8 cellular contexts compared by ENCODE assay signal in genomic region chr9:130835441-130836298, GRCh38. TPM values are rescaled to one million over a fixed set of nuclear protein-coding genes. Genes with fewer than 3 reads are reported as not detected.
A peak's percentile ranks its signal among the peaks of the same experiment; 100 is the strongest.
DNase-seq lines count a peak whose midpoint lies in the region; ATAC-seq, FAIRE-seq and TF ChIP-seq lines count a peak whose summit lies in the region.

No MANE protein-coding gene starts in this region.

- H3K36me3 ChIP-seq in keratinocyte (ENCODE audit: control insufficient read depth in 2 of 2, extremely low read depth in 1 of 2, insufficient read depth in 2 of 2, low read length in 2 of 2): no peaks in the 10 kb centered on the region

- POLR2A ChIA-PET in MCF 10A (lab: Yijun Ruan, JAX): interaction anchor here (0.7 to 9.7 kb wide), 13 partner anchors 10 to 146 kb away, joined by 3 to 77 read pairs (median 6); no protein-coding TSS in a partner anchor

- peaks cover 49% of the 10 kb centered on the region for H3K79me2 ChIP-seq in keratinocyte (ENCODE audit: control insufficient read depth, insufficient read depth, low read length)

- H3K27me3 Mint-ChIP-seq in MCF 10A (ENCODE audit: insufficient read depth, unreplicated experiment): no peaks in the 10 kb centered on the region

- ATAC-seq in HG03175 (IDR thresholded peaks at IDR 0.05; ENCODE audit: unreplicated experiment): peak; percentile 30
- ATAC-seq in HG03469 (IDR thresholded peaks at IDR 0.05; ENCODE audit: unreplicated experiment): no peak

- H2AFZ ChIP-seq in keratinocyte (ENCODE audit: control insufficient read depth, low read length): peak overlapping the region; percentile 38

- no peak for FAIRE-seq in keratinocyte (lab: Jason Lieb, UNC)

- CTCF ChIA-PET in MCF 10A (lab: Yijun Ruan, JAX): interaction anchor here (0.6 to 1.2 kb wide), 4 partner anchors 31 to 87 kb away, joined by 3 to 6 read pairs (median 3); no protein-coding TSS in a partner anchor

- no peaks in the 10 kb centered on the region for H3K9me3 Mint-ChIP-seq in MCF 10A (ENCODE audit: unreplicated experiment)

- H3K4me2 ChIP-seq in keratinocyte (ENCODE audit: control insufficient read depth, extremely low read depth, insufficient read depth, low read depth, low read length): peak overlapping the region; percentile 79

- H3K4me1 ChIP-seq in keratinocyte (ENCODE audit: control insufficient read depth, extremely low read depth, insufficient read depth, low read length): peaks cover 23% of the 10 kb centered on the region

- peaks cover 47% of the 10 kb centered on the region for H3K4me1 Mint-ChIP-seq in MCF 10A (ENCODE audit: insufficient read depth, unreplicated experiment)

- H3K36me3 Mint-ChIP-seq in MCF 10A (ENCODE audit: insufficient read depth, unreplicated experiment): peaks cover 16% of the 10 kb centered on the region

- H4K20me1 ChIP-seq in keratinocyte (ENCODE audit: control insufficient read depth, extremely low read depth, insufficient read depth, low read length): no peaks in the 10 kb centered on the region

- dilution Hi-C loops in keratinocyte (cut with MboI; ENCODE audit: extremely low pct_ligation_motif_present, low sequenced_read_pairs): no loop called here

- H3K27ac ChIP-seq in keratinocyte (ENCODE audit: control insufficient read depth, insufficient read depth, low read length): peak overlapping the region; percentile 78

- H3K27me3 ChIP-seq in keratinocyte (ENCODE audit: control insufficient read depth, extremely low read depth, insufficient read depth, low read length): no peaks in the 10 kb centered on the region

- H3K9me1 ChIP-seq in keratinocyte (ENCODE audit: control insufficient read depth, extremely low read depth, insufficient read depth, low read length): no peaks in the 10 kb centered on the region

- H3K4me3 Mint-ChIP-seq in MCF 10A (ENCODE audit: unreplicated experiment): peak overlapping the region; percentile 90

- TF ChIP-seq CTCF in MCF 10A (IDR thresholded peaks at IDR 0.05; ENCODE audit: unreplicated experiment): no peak
- no peak for TF ChIP-seq CTCF in keratinocyte (optimal IDR thresholded peaks at IDR 0.05 in 1 of 3, IDR thresholded peaks at IDR 0.05 in 1 of 3, conservative IDR thresholded peaks at IDR 0.05 in 1 of 3; ENCODE audit: extremely low read depth in 1 of 3, insufficient read depth in 2 of 3, low read length in 3 of 3)

- intact Hi-C loops in MCF 10A (cut with micrococcal nuclease): loop anchor here (2.0 kb wide), 3 partner anchors 55 to 123 kb away; no protein-coding TSS in a partner anchor

- H3K4me3 ChIP-seq in keratinocyte (ENCODE audit: control insufficient read depth in 2 of 3, extremely low read depth in 1 of 3, insufficient read depth in 2 of 3, low read depth in 1 of 3, low read length in 3 of 3): peak overlapping the region; percentile 60 to 84 (median 79)

- H3K9me3 ChIP-seq in keratinocyte (ENCODE audit: control insufficient read depth, low read depth, low read length): no peaks in the 10 kb centered on the region

- peak overlapping the region; percentile 99 for H3K27ac Mint-ChIP-seq in MCF 10A (ENCODE audit: low read depth, unreplicated experiment)

- peak overlapping the region; percentile 91 for H3K9ac ChIP-seq in keratinocyte (ENCODE audit: control insufficient read depth, extremely low read depth, insufficient read depth, low read length)

- TSS peak; percentile 39 for BruUV-seq in MCF 10A (replicated peaks; lab: Mats Ljungman, UMichigan)

- peak; percentile 66 for DNase-seq in activated effector memory CD4-positive, alpha-beta T cell treated with anti-CD3 and anti-CD28 coated beads, Interleukin-2, amount 50 U/mL, for 16 hours
- no peak for DNase-seq in activated effector memory CD4-positive, alpha-beta T cell treated with Interleukin-2 at 50 U/mL for 16 hours
- DNase-seq in SK-N-DZ (ENCODE audit: low spot score): peak; percentile 56
- peak; percentile 31 for DNase-seq in MCF 10A (ENCODE audit: unreplicated experiment)
- DNase-seq in keratinocyte (ENCODE audit: low read depth, low spot score): no peak
- peak; percentile 36 for DNase-seq in stimulated activated CD4-positive, alpha-beta T cell treated with anti-CD3 and anti-CD28 coated beads, Interleukin-1b, Interleukin-23, amount 100 ng/mL, for 48 hours

RNA-seq across cellular contexts. Expression of gene ABL1, which starts 0.6 kb away (rescaled TPM):
- polyA plus RNA-seq in SK-N-DZ (2014; cell fraction: cytosol; rRNA removed): 26.1 and 34.9 TPM in 2 replicates
- polyA plus RNA-seq in SK-N-DZ (2014; cell fraction: nucleus; rRNA removed): 14.9 and 22.6 TPM in 2 replicates
- total RNA-seq in MCF 10A (2022): 67.5 TPM in 2 replicates
- 13.8 to 20.3 TPM (median 17.0 TPM) in 3 replicates for polyA plus RNA-seq in keratinocyte
- 4.4 TPM for polyA plus RNA-seq in keratinocyte (2011; ENCODE audit: low read depth)
- 18.5 and 19.7 TPM in 2 replicates for polyA plus RNA-seq in keratinocyte (2011; cell fraction: cytosol; rRNA removed)
- polyA plus RNA-seq in keratinocyte (2011; cell fraction: nucleus; rRNA removed): 32.4 and 44.0 TPM in 2 replicates
- 13.8 and 31.5 TPM in 2 replicates for polyA plus RNA-seq in keratinocyte (2012; ENCODE audit: low replicate concordance)
- 32.8 to 61.8 TPM (median 37.2 TPM) in 3 replicates for polyA minus RNA-seq in keratinocyte
- polyA minus RNA-seq in keratinocyte (2011; cell fraction: cytosol; rRNA and poly(A)+ RNA removed): 35.9 TPM
- 34.1 and 59.8 TPM in 2 replicates for polyA minus RNA-seq in keratinocyte (2011; cell fraction: nucleus; rRNA and poly(A)+ RNA removed)

Comparison
In these comparisons a context has a peak if more than half of its experiments do, and no peak if none do; other contexts are left out.
1. DNase-seq: peak in activated effector memory CD4-positive, alpha-beta T cell treated with anti-CD3 and anti-CD28 coated beads, Interleukin-2, amount 50 U/mL, for 16 hours (single experiment), SK-N-DZ (single experiment), MCF 10A (single experiment) and stimulated activated CD4-positive, alpha-beta T cell treated with anti-CD3 and anti-CD28 coated beads, Interleukin-1b, Interleukin-23, amount 100 ng/mL, for 48 hours (single experiment); none in activated effector memory CD4-positive, alpha-beta T cell treated with Interleukin-2 at 50 U/mL for 16 hours (single experiment) and keratinocyte (single experiment).